Comparison of ENCODE assay signal across 23 cellular contexts in the genomic region with DNA sequence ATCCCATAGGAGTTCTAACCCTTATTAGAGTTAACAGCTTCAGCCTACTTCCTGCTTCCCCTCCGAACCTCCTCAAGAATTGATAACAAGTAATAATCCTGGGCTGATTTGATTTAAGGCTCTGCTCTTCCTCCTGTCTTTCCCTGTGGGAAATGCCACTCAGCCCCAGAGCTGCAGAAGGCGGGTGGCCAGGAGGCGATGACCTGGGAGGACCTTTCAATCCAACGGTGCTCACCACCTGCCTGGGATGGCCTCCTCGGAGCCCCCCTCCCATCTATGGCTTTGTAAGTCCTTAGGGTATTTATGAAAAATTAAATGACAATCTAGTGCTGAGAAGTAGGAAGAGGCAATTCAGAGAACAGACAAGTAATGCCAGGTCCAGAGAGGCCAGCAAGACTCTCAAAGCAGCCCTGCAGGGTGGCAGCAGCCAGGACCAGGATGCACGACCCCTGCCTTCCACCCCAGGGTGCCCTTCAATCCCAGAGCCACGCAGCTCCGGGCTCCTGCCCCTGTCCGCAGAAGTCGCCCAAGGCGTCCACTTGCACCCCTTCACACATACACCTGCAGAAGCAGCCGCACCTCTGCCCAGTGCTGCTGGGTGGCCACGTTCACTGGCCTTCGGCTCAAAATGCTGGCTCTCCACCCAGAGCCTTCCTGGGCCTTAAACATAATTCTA.
"Had no signal": no experiment of that assay in that cellular context is flagged by ENCODE, and none has a peak within 500 bp of the region (broad histone marks: within the 10 kb centered on the region; RNA-seq: fewer than 3 reads in every experiment).

No MANE protein-coding gene starts in this region.

- H3K4me3 Mint-ChIP-seq: central memory CD8-positive, alpha-beta T cell; neural crest cell had no signal

- H3K27ac ChIP-seq: hepatocyte, psoas muscle, spleen had no signal

- H3K27me3 ChIP-seq: dorsolateral prefrontal cortex, hepatocyte, spleen had no signal

- H3K27me3 Mint-ChIP-seq: central memory CD8-positive, alpha-beta T cell had no signal

- ATAC-seq: esophagus mucosa, left colon, left ventricle myocardium superior, psoas muscle, sciatic nerve had no signal

- H3K79me2 ChIP-seq: hepatocyte had no signal

- H3K4me1 Mint-ChIP-seq: central memory CD8-positive, alpha-beta T cell had no signal

- H3K4me1 ChIP-seq: psoas muscle, spleen had no signal

- H3K4me2 ChIP-seq: hepatocyte had no signal

- H3K9me3 ChIP-seq: psoas muscle, spleen had no signal

- DNase-seq: cortex of kidney; dorsolateral prefrontal cortex; effector CD8-positive, alpha-beta T cell; foreskin fibroblast; head of caudate nucleus; left colon; left ventricle myocardium superior; mesenchymal stem cell; midbrain; psoas muscle; retina; spleen; stimulated activated CD4-positive, alpha-beta T cell treated with anti-CD3 and anti-CD28 coated beads, Interleukin-15, amount 100 ng/mL, for 24 hours; stimulated activated CD4-positive, alpha-beta T cell treated with anti-CD3 and anti-CD28 coated beads, Interleukin-1b, Interleukin-23, amount 100 ng/mL, for 48 hours; stimulated activated CD4-positive, alpha-beta T cell treated with anti-CD3 and anti-CD28 coated beads, Interleukin-4, amount 100 ng/mL, for 24 hours; stimulated activated naive CD4-positive, alpha-beta T cell treated with Interleukin-2 at 50 U/mL for 16 hours; trophoblast cell had no signal

- H3K4me3 ChIP-seq: dorsolateral prefrontal cortex, hepatocyte, lung, psoas muscle, spleen had no signal

- H2AFZ ChIP-seq: hepatocyte had no signal

- H3K9me3 Mint-ChIP-seq: central memory CD8-positive, alpha-beta T cell; neural crest cell had no signal
